In the genomic region with DNA sequence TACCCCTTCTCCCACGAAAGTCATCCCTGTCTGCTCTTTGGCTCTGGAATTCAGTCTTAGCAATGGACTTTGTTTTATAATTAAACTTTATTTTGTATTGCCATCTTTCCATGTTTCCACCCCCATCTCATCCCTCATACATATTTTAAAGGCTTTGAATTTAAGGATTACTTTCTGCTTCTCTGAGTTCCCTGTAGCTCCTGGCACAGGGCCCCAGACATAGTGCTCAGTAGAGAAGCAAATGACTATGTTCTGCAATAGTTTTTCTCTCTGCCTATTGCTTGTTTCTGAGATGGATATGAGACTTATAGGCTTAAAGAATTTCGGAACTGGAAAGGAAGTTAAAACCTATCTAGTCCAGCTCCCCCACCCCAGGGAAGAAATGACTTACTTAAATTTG, we compare ENCODE assay signal across 24 cellular contexts.
"Had no signal": no experiment of that assay in that cellular context is flagged by ENCODE, and none has a peak within 500 bp of the region (broad histone marks: within the 10 kb centered on the region; RNA-seq: fewer than 3 reads in every experiment).

No MANE protein-coding gene starts in this region.

- H3K9me3 Mint-ChIP-seq: activated naive CD4-positive, alpha-beta T cell treated with anti-CD3 and anti-CD28 coated beads for 36 hours; activated naive CD8-positive, alpha-beta T cell treated with anti-CD3 and anti-CD28 coated beads for 36 hours; activated T-helper 1 cell treated with anti-CD3 and anti-CD28 coated beads, Interleukin-12 subunit alpha, Interleukin-12 subunit beta, Interleukin-2, Interleukin-4 antibody, amounts not matched to agents 30 ng/mL and 10 ng/mL and 1 ng/mL, durations not matched to agents 14 hours and 24 hours and 36 hours; memory B cell; natural killer cell; T-helper 2 cell treated with Interferon-gamma antibody and Interleukin-4, amounts not matched to agents 5 μg/mL and 100 μg/mL, for 36 hours had no signal

- H3K27ac Mint-ChIP-seq: activated naive CD4-positive, alpha-beta T cell treated with anti-CD3 and anti-CD28 coated beads for 36 hours; activated naive CD8-positive, alpha-beta T cell treated with anti-CD3 and anti-CD28 coated beads for 36 hours; activated T-helper 1 cell treated with anti-CD3 and anti-CD28 coated beads, Interleukin-12 subunit alpha, Interleukin-12 subunit beta, Interleukin-2, Interleukin-4 antibody, amounts not matched to agents 30 ng/mL and 10 ng/mL and 1 ng/mL, durations not matched to agents 14 hours and 24 hours and 36 hours; memory B cell; natural killer cell; T-helper 2 cell treated with Interferon-gamma antibody and Interleukin-4, amounts not matched to agents 5 μg/mL and 100 μg/mL, for 36 hours had no signal

- H3K27me3 ChIP-seq: ascending aorta, brain microvascular endothelial cell, foreskin keratinocyte, hepatocyte, tibial nerve had no signal

- ATAC-seq: esophagus mucosa, foreskin keratinocyte, natural killer cell had no signal

- H3K27me3 Mint-ChIP-seq: activated naive CD8-positive, alpha-beta T cell treated with anti-CD3 and anti-CD28 coated beads for 36 hours; memory B cell had no signal

- H3K4me3 Mint-ChIP-seq: activated naive CD4-positive, alpha-beta T cell treated with anti-CD3 and anti-CD28 coated beads for 36 hours; activated naive CD8-positive, alpha-beta T cell treated with anti-CD3 and anti-CD28 coated beads for 36 hours; activated T-helper 1 cell treated with anti-CD3 and anti-CD28 coated beads, Interleukin-12 subunit alpha, Interleukin-12 subunit beta, Interleukin-2, Interleukin-4 antibody, amounts not matched to agents 30 ng/mL and 10 ng/mL and 1 ng/mL, durations not matched to agents 14 hours and 24 hours and 36 hours; memory B cell; natural killer cell; T-helper 2 cell treated with Interferon-gamma antibody and Interleukin-4, amounts not matched to agents 5 μg/mL and 100 μg/mL, for 36 hours had no signal

- H3K9me3 ChIP-seq: ascending aorta, tibial nerve had no signal

- H3K36me3 ChIP-seq: brain microvascular endothelial cell, tibial nerve had no signal

- H3K4me3 ChIP-seq: ascending aorta, hepatocyte, tibial nerve had no signal

- DNase-seq: activated CD4-positive, alpha-beta T cell treated with anti-CD3 and anti-CD28 coated beads for 4 hours; activated CD4-positive, alpha-beta T cell treated with anti-CD3 and anti-CD28 coated beads, Interleukin-2, amount 50 U/mL, for 48 hours; activated CD8-positive, alpha-beta memory T cell treated with anti-CD3 and anti-CD28 coated beads, Interleukin-2, amount 50 U/mL, for 4 hours; activated effector memory CD4-positive, alpha-beta T cell treated with anti-CD3 and anti-CD28 coated beads, Interleukin-2, amount 50 U/mL, for 16 hours; activated naive CD4-positive, alpha-beta T cell treated with anti-CD3 and anti-CD28 coated beads for 36 hours; activated naive CD8-positive, alpha-beta T cell treated with anti-CD3 and anti-CD28 coated beads for 36 hours; activated T-cell treated with anti-CD3 and anti-CD28 coated beads, Interleukin-2, amount 50 U/mL, for 1 hour; brain microvascular endothelial cell; caudate nucleus; foreskin keratinocyte; islet precursor cell; natural killer cell; posterior cingulate gyrus; stimulated activated CD4-positive, alpha-beta T cell treated with anti-CD3 and anti-CD28 coated beads, Interleukin-15, amount 100 ng/mL, for 24 hours; stimulated activated CD4-positive, alpha-beta T cell treated with anti-CD3 and anti-CD28 coated beads, Interleukin-2, amount 100 ng/mL, for 24 hours; stimulated activated naive CD4-positive, alpha-beta T cell; T-helper 1 cell had no signal

- H3K27ac ChIP-seq: ascending aorta, brain microvascular endothelial cell, foreskin keratinocyte had no signal
